In genomic region chr13:51122868-51123267, GRCh38 we compare ENCODE assay signal across 17 cellular contexts. TPM values are rescaled to one million over a fixed set of nuclear protein-coding genes. Genes with fewer than 3 reads are reported as not detected.
DNase-seq lines count a peak whose midpoint lies in the region; ATAC-seq and TF ChIP-seq lines count a peak whose summit lies in the region.
"Had no signal": no experiment of that assay in that cellular context is flagged by ENCODE, and none has a peak within 500 bp of the region (broad histone marks: within the 10 kb centered on the region; RNA-seq: fewer than 3 reads in every experiment).

No MANE protein-coding gene starts in this region.

- no peak overlapping the region for H3K9ac ChIP-seq in endodermal cell (ENCODE audit: extremely low read depth, low read length, poor library complexity, severe bottlenecking)

- no peak overlapping the region for H3K27ac ChIP-seq in endodermal cell (ENCODE audit: low read depth, low read length)
- H3K27ac ChIP-seq: ascending aorta, vagina had no signal

- no peak for TF ChIP-seq CTCF in activated CD8-positive, alpha-beta T cell treated with anti-CD3 and anti-CD28 coated beads for 36 hours (IDR thresholded peaks at IDR 0.05)
- no peak for TF ChIP-seq CTCF in endodermal cell (conservative IDR thresholded peaks at IDR 0.05)

- peaks cover 42% of the 10 kb centered on the region for H3K36me3 ChIP-seq in endodermal cell (ENCODE audit: control insufficient read depth, insufficient read depth, low read length)
- H3K36me3 ChIP-seq: ascending aorta, vagina had no signal

- DNase-seq in activated CD8-positive, alpha-beta T cell treated with anti-CD3 and anti-CD28 coated beads for 36 hours = peak; percentile 64
- DNase-seq in activated CD8-positive, alpha-beta T cell treated with anti-CD3 and anti-CD28 coated beads, Interleukin-2, amount 10 ng/mL, durations not matched to agents 7 days and 5 days = no peak
- DNase-seq in KBM-7 (peak; percentile 35), endodermal cell (peak; percentile 61), H4 (ENCODE audit: low spot score) (no peak), NCI-H2196 treated with DMSO at 0.1 percent for 48 hours (lab: John Stamatoyannopoulos, UW; ENCODE audit: unreplicated experiment) (no peak)
- DNase-seq in stimulated activated CD4-positive, alpha-beta T cell treated with anti-CD3 and anti-CD28 coated beads, TNF-alpha, amount 100 ng/mL, for 48 hours (ENCODE audit: low read depth in 3 of 3) = peak; percentile 8 to 26 (median 16)
- DNase-seq: effector memory CD8-positive, alpha-beta T cell; left colon; NCI-H2029; T-cell had no signal

- ATAC-seq in activated CD8-positive, alpha-beta T cell treated with anti-CD3 and anti-CD28 coated beads for 36 hours = peak; percentile 84
- no peak for ATAC-seq in activated CD8-positive, alpha-beta T cell treated with anti-CD3 and anti-CD28 coated beads, Interleukin-2, amount 10 ng/mL, durations not matched to agents 7 days and 5 days
- no peak for ATAC-seq in stimulated activated memory B cell treated with anti-CD40 and anti-IgM and Interleukin-4, amounts not matched to agents 10 μg/mL and 1 μg/mL and 100 μg/mL, for 72 hours
- ATAC-seq: effector memory CD8-positive, alpha-beta T cell; K562; left colon had no signal

- H3K27me3 ChIP-seq in endodermal cell (ENCODE audit: control insufficient read depth, insufficient read depth, low read length, poor library complexity, severe bottlenecking) = no peaks in the 10 kb centered on the region
- H3K27me3 ChIP-seq: ascending aorta, vagina had no signal

- H3K4me3 ChIP-seq in endodermal cell (ENCODE audit: low read length) = peak overlapping the region; percentile 50
- H3K4me3 ChIP-seq: ascending aorta, K562, vagina had no signal

- H3K4me1 ChIP-seq in endodermal cell (ENCODE audit: control insufficient read depth, insufficient read depth, low read length) = peaks cover 21% of the 10 kb centered on the region
- H3K4me1 ChIP-seq: ascending aorta, vagina had no signal

- intact Hi-C loops in activated CD8-positive, alpha-beta T cell treated with anti-CD3 and anti-CD28 coated beads for 36 hours (cut with micrococcal nuclease) = no loop called here

- H3K27ac Mint-ChIP-seq in activated CD8-positive, alpha-beta T cell treated with anti-CD3 and anti-CD28 coated beads for 36 hours = no peak overlapping the region
- H3K27ac Mint-ChIP-seq in activated CD8-positive, alpha-beta T cell treated with anti-CD3 and anti-CD28 coated beads, Interleukin-2, amount 10 ng/mL, durations not matched to agents 7 days and 5 days = no peak overlapping the region
- peak overlapping the region; percentile 25 for H3K27ac Mint-ChIP-seq in endodermal cell
- no peak overlapping the region for H3K27ac Mint-ChIP-seq in stimulated activated memory B cell treated with anti-CD40 and anti-IgM and Interleukin-4, amounts not matched to agents 10 μg/mL and 1 μg/mL and 100 μg/mL, for 72 hours
- H3K27ac Mint-ChIP-seq: effector memory CD8-positive, alpha-beta T cell; T-cell had no signal

- CTCF ChIA-PET in activated CD8-positive, alpha-beta T cell treated with anti-CD3 and anti-CD28 coated beads for 36 hours (lab: Charles Lee) = interaction anchor here (1.5 to 8.0 kb wide), 2 partner anchors 144 to 164 kb away, joined by 3 to 168 read pairs; no protein-coding TSS in a partner anchor
- CTCF ChIA-PET in activated CD8-positive, alpha-beta T cell treated with anti-CD3 and anti-CD28 coated beads, Interleukin-2, amount 10 ng/mL, durations not matched to agents 7 days and 5 days (lab: Charles Lee) = interaction anchor here (8.0 kb wide), 1 partner anchor 164 kb away, joined by 151 read pairs; no protein-coding TSS in a partner anchor

- POLR2A ChIA-PET in activated CD8-positive, alpha-beta T cell treated with anti-CD3 and anti-CD28 coated beads for 36 hours (lab: Charles Lee) = no interaction called here
- POLR2A ChIA-PET in activated CD8-positive, alpha-beta T cell treated with anti-CD3 and anti-CD28 coated beads, Interleukin-2, amount 10 ng/mL, durations not matched to agents 7 days and 5 days (lab: Charles Lee) = interaction anchor here (0.6 kb wide), 1 partner anchor 636 kb away, joined by 5 read pairs; no protein-coding TSS in a partner anchor

- H3K4me3 Mint-ChIP-seq in activated CD8-positive, alpha-beta T cell treated with anti-CD3 and anti-CD28 coated beads for 36 hours = no peak overlapping the region
- H3K4me3 Mint-ChIP-seq in activated CD8-positive, alpha-beta T cell treated with anti-CD3 and anti-CD28 coated beads, Interleukin-2, amount 10 ng/mL, durations not matched to agents 7 days and 5 days = no peak overlapping the region
- peak overlapping the region; percentile 3 for H3K4me3 Mint-ChIP-seq in endodermal cell
- no peak overlapping the region for H3K4me3 Mint-ChIP-seq in stimulated activated memory B cell treated with anti-CD40 and anti-IgM and Interleukin-4, amounts not matched to agents 10 μg/mL and 1 μg/mL and 100 μg/mL, for 72 hours
- H3K4me3 Mint-ChIP-seq: effector memory CD8-positive, alpha-beta T cell; nephron; T-cell had no signal

- H3K27me3 Mint-ChIP-seq in activated CD8-positive, alpha-beta T cell treated with anti-CD3 and anti-CD28 coated beads for 36 hours = peaks cover 21% of the 10 kb centered on the region
- H3K27me3 Mint-ChIP-seq in activated CD8-positive, alpha-beta T cell treated with anti-CD3 and anti-CD28 coated beads, Interleukin-2, amount 10 ng/mL, durations not matched to agents 7 days and 5 days (ENCODE audit: low read depth) = peaks cover 17% of the 10 kb centered on the region
- H3K27me3 Mint-ChIP-seq in endodermal cell (ENCODE audit: insufficient read depth) = no peaks in the 10 kb centered on the region
- H3K27me3 Mint-ChIP-seq in stimulated activated memory B cell treated with anti-CD40 and anti-IgM and Interleukin-4, amounts not matched to agents 10 μg/mL and 1 μg/mL and 100 μg/mL, for 72 hours = peaks cover 27% of the 10 kb centered on the region

- peaks cover 1% of the 10 kb centered on the region for H3K9me3 Mint-ChIP-seq in activated CD8-positive, alpha-beta T cell treated with anti-CD3 and anti-CD28 coated beads for 36 hours
- H3K9me3 Mint-ChIP-seq in activated CD8-positive, alpha-beta T cell treated with anti-CD3 and anti-CD28 coated beads, Interleukin-2, amount 10 ng/mL, durations not matched to agents 7 days and 5 days (ENCODE audit: insufficient read depth) = no peaks in the 10 kb centered on the region
- peaks cover 38% of the 10 kb centered on the region for H3K9me3 Mint-ChIP-seq in endodermal cell
- H3K9me3 Mint-ChIP-seq in stimulated activated memory B cell treated with anti-CD40 and anti-IgM and Interleukin-4, amounts not matched to agents 10 μg/mL and 1 μg/mL and 100 μg/mL, for 72 hours = peaks cover 4% of the 10 kb centered on the region

- WGBS in endodermal cell (ENCODE audit: insufficient coverage in 1 of 2, insufficient read length in 1 of 2), 2 experiments = 34 to 35% methylated on average over 3 to 6 of the region's 6 CpGs

- peaks cover 57% of the 10 kb centered on the region for H3K9me3 ChIP-seq in endodermal cell (ENCODE audit: control insufficient read depth, low read length)
- H3K9me3 ChIP-seq: vagina had no signal

- peaks cover 14% of the 10 kb centered on the region for H3K4me1 Mint-ChIP-seq in activated CD8-positive, alpha-beta T cell treated with anti-CD3 and anti-CD28 coated beads for 36 hours (ENCODE audit: low read depth)
- peaks cover 11% of the 10 kb centered on the region for H3K4me1 Mint-ChIP-seq in activated CD8-positive, alpha-beta T cell treated with anti-CD3 and anti-CD28 coated beads, Interleukin-2, amount 10 ng/mL, durations not matched to agents 7 days and 5 days (ENCODE audit: low read depth)
- peaks cover 40% of the 10 kb centered on the region for H3K4me1 Mint-ChIP-seq in endodermal cell
- peaks cover 7% of the 10 kb centered on the region for H3K4me1 Mint-ChIP-seq in stimulated activated memory B cell treated with anti-CD40 and anti-IgM and Interleukin-4, amounts not matched to agents 10 μg/mL and 1 μg/mL and 100 μg/mL, for 72 hours

- H3K36me3 Mint-ChIP-seq in activated CD8-positive, alpha-beta T cell treated with anti-CD3 and anti-CD28 coated beads for 36 hours (ENCODE audit: low read depth) = no peaks in the 10 kb centered on the region
- no peaks in the 10 kb centered on the region for H3K36me3 Mint-ChIP-seq in activated CD8-positive, alpha-beta T cell treated with anti-CD3 and anti-CD28 coated beads, Interleukin-2, amount 10 ng/mL, durations not matched to agents 7 days and 5 days (ENCODE audit: low read depth)
- H3K36me3 Mint-ChIP-seq in endodermal cell (ENCODE audit: low read depth) = peaks cover 43% of the 10 kb centered on the region
- H3K36me3 Mint-ChIP-seq in stimulated activated memory B cell treated with anti-CD40 and anti-IgM and Interleukin-4, amounts not matched to agents 10 μg/mL and 1 μg/mL and 100 μg/mL, for 72 hours = no peaks in the 10 kb centered on the region
- H3K36me3 Mint-ChIP-seq: T-cell had no signal

- in situ Hi-C loops in KBM-7 (cut with MboI; ENCODE audit: low pct_unique_long_range_greater_than_20kb, low sequenced_read_pairs) = no loop called here

RNA-seq across cellular contexts. Expression of gene C13orf42, which starts 11.8 kb away (rescaled TPM):
- not detected for total RNA-seq in activated CD8-positive, alpha-beta T cell treated with anti-CD3 and anti-CD28 coated beads for 36 hours
- total RNA-seq in activated CD8-positive, alpha-beta T cell treated with anti-CD3 and anti-CD28 coated beads, Interleukin-2, amount 10 ng/mL, durations not matched to agents 7 days and 5 days = not detected
- 10 to 100 TPM; 19.0 to 27.7 TPM for total RNA-seq in endodermal cell
- 1.6 TPM for polyA plus RNA-seq in endodermal cell (2013, experiment 1 of 2)
- 2.4 TPM for polyA plus RNA-seq in endodermal cell (2013, experiment 2 of 2)
- total RNA-seq in H4 (2014; rRNA removed; shearing (Covaris generic)) = not detected in 2 replicates
- total RNA-seq: ascending aorta, glomerular endothelial cell, left colon, T-cell, vagina had no signal
- polyA plus RNA-seq: K562 had no signal

Comparison
In these comparisons a context has a peak if more than half of its experiments do, and no peak if none do; other contexts are left out.
1. DNase-seq: peak in activated CD8-positive, alpha-beta T cell treated with anti-CD3 and anti-CD28 coated beads for 36 hours (single experiment), KBM-7 (single experiment), endodermal cell (single experiment) and stimulated activated CD4-positive, alpha-beta T cell treated with anti-CD3 and anti-CD28 coated beads, TNF-alpha, amount 100 ng/mL, for 48 hours (3 of 3); none in activated CD8-positive, alpha-beta T cell treated with anti-CD3 and anti-CD28 coated beads, Interleukin-2, amount 10 ng/mL, durations not matched to agents 7 days and 5 days (single experiment), H4 (single experiment) and NCI-H2196 treated with DMSO at 0.1 percent for 48 hours (single experiment).
2. RNA of gene C13orf42, which starts 11.8 kb away (total RNA-seq): 19.0 to 27.7 TPM in endodermal cell; not detected in activated CD8-positive, alpha-beta T cell treated with anti-CD3 and anti-CD28 coated beads for 36 hours, not detected in activated CD8-positive, alpha-beta T cell treated with anti-CD3 and anti-CD28 coated beads, Interleukin-2, amount 10 ng/mL, durations not matched to agents 7 days and 5 days and not detected in H4; every median in the first group is over 10 times any median in the second.